29 cellular contexts compared by ENCODE assay signal in the genomic region with DNA sequence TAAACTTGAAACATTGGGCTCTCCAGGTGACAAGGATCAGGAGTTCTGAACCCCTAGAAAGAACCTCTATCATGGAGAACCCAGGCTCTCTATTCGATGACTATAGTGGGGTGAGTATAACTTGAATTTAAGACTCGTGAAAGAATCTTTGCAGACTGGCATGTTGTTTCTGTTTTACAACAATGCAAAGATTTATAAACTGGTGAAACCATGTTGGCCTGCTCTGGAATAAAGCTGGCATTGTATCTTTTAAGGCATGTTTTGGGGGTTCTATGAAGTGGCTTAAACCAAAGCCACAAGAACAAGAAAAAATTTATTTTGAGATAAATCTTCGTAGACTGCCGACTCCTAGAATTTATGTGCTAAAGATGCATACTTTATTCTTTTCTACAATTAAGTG. TPM values are rescaled to one million over a fixed set of nuclear protein-coding genes. Genes with fewer than 3 reads are reported as not detected.
"Had no signal": no experiment of that assay in that cellular context is flagged by ENCODE, and none has a peak within 500 bp of the region (broad histone marks: within the 10 kb centered on the region; RNA-seq: fewer than 3 reads in every experiment).

No MANE protein-coding gene starts in this region.

- H3K9me3 ChIP-seq: ascending aorta, body of pancreas, MG63, Peyer's patch, SJCRH30 had no signal

- H3K27ac ChIP-seq: ascending aorta, body of pancreas, cardiac muscle cell, KMS-11, Peyer's patch, RWPE1, SJCRH30, VCaP had no signal

- H3K36me3 ChIP-seq: ascending aorta, cardiac muscle cell, MG63, Peyer's patch, SJCRH30 had no signal

- H3K4me1 ChIP-seq: ascending aorta, body of pancreas, Peyer's patch had no signal

- H3K27me3 ChIP-seq: ascending aorta, body of pancreas, cardiac muscle cell, MG63, Peyer's patch, SJCRH30 had no signal

- H3K9ac ChIP-seq: KMS-11 had no signal

- ATAC-seq: activated naive CD4-positive, alpha-beta T cell treated with anti-CD3 and anti-CD28 coated beads, Interleukin-2, amount 50 U/mL, for 72 hours; activated naive CD8-positive, alpha-beta T cell treated with anti-CD3 and anti-CD28 coated beads, Interleukin-2, amount 50 U/mL, for 24 hours; activated T-cell treated with anti-CD3 and anti-CD28 coated beads, Interleukin-2, amount 50 U/mL, for 4 hours; body of pancreas; T-cell had no signal

- DNase-seq: activated CD4-positive, alpha-beta memory T cell treated with anti-CD3 and anti-CD28 coated beads for 36 hours; activated CD4-positive, alpha-beta T cell treated with anti-CD3 and anti-CD28 coated beads, Interleukin-2, amount 10 ng/mL, durations not matched to agents 7 days and 5 days; activated CD4-positive, CD25-positive, alpha-beta regulatory T cell; activated CD8-positive, alpha-beta memory T cell treated with anti-CD3 and anti-CD28 coated beads for 24 hours; activated effector memory CD4-positive, alpha-beta T cell treated with anti-CD3 and anti-CD28 coated beads, Interleukin-2, amount 50 U/mL, for 16 hours; activated naive CD4-positive, alpha-beta T cell treated with Interleukin-2 at 50 U/mL for 16 hours; activated naive CD8-positive, alpha-beta T cell treated with anti-CD3 and anti-CD28 coated beads, Interleukin-2, amount 50 U/mL, for 24 hours; activated T-cell treated with anti-CD3 and anti-CD28 coated beads, Interleukin-2, amount 50 U/mL, for 4 hours; amniotic stem cell; body of pancreas; MG63; MV-4-11; NCI-H1092 treated with DMSO at 0.1 percent for 48 hours; NCI-H1436; NCI-H1694 treated with DMSO at 0.1 percent for 48 hours; NCI-H2029 treated with DMSO at 0.1 percent for 48 hours; NCI-H510A treated with DMSO at 0.1 percent for 48 hours; Peyer's patch; Right ventricle myocardium superior; SJCRH30; T-cell; T-helper 2 cell; T1000 had no signal

- H3K4me2 ChIP-seq: KMS-11 had no signal

- H3K4me3 ChIP-seq: ascending aorta, body of pancreas, cardiac muscle cell, MG63, Peyer's patch, SJCRH30 had no signal

RNA-seq across cellular contexts. Expression of a gene that starts 9.8 kb away (rescaled TPM):
- total RNA-seq: activated CD4-positive, alpha-beta memory T cell treated with anti-CD3 and anti-CD28 coated beads for 36 hours; activated CD4-positive, alpha-beta T cell treated with anti-CD3 and anti-CD28 coated beads, Interleukin-2, amount 10 ng/mL, durations not matched to agents 7 days and 5 days; activated naive CD4-positive, alpha-beta T cell treated with anti-CD3 and anti-CD28 coated beads, Interleukin-2, amount 50 U/mL, for 72 hours; activated T-cell treated with anti-CD3 and anti-CD28 coated beads, Interleukin-2, amount 50 U/mL, for 4 hours; ascending aorta; body of pancreas; cardiac muscle cell; Right ventricle myocardium superior; T-cell had no signal
- polyA plus RNA-seq: cardiac muscle cell had no signal
